1 cellular context compared by ENCODE assay signal in the genomic region with DNA sequence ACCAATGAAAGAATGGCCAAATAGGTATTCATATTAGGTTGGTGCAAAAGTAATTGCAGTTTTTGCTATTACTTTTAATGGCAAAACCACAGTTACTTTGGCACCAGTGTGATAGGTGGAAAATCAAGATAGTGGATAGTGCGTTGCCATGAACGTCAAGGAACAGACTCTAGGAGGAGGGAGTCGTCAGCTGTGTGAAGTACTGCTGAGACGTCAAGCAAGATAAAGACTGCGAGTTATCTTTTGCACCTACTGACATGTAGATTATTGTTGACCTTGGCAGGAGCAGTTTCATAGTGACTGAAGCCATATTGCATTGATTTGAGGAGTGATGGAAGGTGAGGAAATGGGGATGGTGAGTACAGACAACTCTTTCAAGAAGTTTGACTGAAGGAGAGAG.
TF ChIP-seq lines count a peak whose summit lies in the region.

No MANE protein-coding gene starts in this region.

TF ChIP-seq in K562, 482 proteins besides CTCF, POLR2A, EP300 and RAD21 (continued from another document):
- TF ChIP-seq, protein P1, sequence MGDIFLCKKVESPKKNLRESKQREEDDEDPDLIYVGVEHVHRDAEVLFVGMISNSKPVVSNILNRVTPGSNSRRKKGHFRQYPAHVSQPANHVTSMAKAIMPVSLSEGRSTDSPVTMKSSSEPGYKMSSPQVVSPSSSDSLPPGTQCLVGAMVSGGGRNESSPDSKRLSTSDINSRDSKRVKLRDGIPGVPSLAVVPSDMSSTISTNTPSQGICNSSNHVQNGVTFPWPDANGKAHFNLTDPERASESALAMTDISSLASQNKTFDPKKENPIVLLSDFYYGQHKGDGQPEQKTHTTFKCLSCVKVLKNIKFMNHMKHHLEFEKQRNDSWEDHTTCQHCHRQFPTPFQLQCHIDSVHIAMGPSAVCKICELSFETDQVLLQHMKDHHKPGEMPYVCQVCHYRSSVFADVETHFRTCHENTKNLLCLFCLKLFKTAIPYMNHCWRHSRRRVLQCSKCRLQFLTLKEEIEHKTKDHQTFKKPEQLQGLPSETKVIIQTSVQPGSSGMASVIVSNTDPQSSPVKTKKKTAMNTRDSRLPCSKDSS (IDR thresholded peaks at IDR 0.05; ENCODE audit: low read depth, partially characterized antibody): no peak
- TF ChIP-seq NCOA4 (IDR thresholded peaks at IDR 0.05; ENCODE audit: partially characterized antibody): no peak
- TF ChIP-seq SAFB (IDR thresholded peaks at IDR 0.05; ENCODE audit: borderline replicate concordance, low read depth, low read length): no peak
- TF ChIP-seq ESRRA (IDR thresholded peaks at IDR 0.05; ENCODE audit: borderline replicate concordance, low read depth): peak; percentile 43; the same call in 1 of the 2 replicates
- TF ChIP-seq SETDB1 (IDR thresholded peaks at IDR 0.05; ENCODE audit: low read length): no peak
- TF ChIP-seq, protein P2, sequence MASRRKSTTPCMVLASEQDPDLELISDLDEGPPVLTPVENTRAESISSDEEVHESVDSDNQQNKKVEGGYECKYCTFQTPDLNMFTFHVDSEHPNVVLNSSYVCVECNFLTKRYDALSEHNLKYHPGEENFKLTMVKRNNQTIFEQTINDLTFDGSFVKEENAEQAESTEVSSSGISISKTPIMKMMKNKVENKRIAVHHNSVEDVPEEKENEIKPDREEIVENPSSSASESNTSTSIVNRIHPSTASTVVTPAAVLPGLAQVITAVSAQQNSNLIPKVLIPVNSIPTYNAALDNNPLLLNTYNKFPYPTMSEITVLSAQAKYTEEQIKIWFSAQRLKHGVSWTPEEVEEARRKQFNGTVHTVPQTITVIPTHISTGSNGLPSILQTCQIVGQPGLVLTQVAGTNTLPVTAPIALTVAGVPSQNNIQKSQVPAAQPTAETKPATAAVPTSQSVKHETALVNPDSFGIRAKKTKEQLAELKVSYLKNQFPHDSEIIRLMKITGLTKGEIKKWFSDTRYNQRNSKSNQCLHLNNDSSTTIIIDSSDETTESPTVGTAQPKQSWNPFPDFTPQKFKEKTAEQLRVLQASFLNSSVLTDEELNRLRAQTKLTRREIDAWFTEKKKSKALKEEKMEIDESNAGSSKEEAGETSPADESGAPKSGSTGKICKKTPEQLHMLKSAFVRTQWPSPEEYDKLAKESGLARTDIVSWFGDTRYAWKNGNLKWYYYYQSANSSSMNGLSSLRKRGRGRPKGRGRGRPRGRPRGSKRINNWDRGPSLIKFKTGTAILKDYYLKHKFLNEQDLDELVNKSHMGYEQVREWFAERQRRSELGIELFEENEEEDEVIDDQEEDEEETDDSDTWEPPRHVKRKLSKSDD (conservative IDR thresholded peaks at IDR 0.05; ENCODE audit: low read length): no peak
- TF ChIP-seq RBM15 (IDR thresholded peaks at IDR 0.05; ENCODE audit: insufficient read depth, low read length): no peak
- no peak for TF ChIP-seq ETV6 (IDR thresholded peaks at IDR 0.05; ENCODE audit: borderline replicate concordance in 1 of 2, low read depth in 2 of 2, low read length in 1 of 2)
- TF ChIP-seq ETV6 (CRISPR knock-in tag; IDR thresholded peaks at IDR 0.05; ENCODE audit: borderline replicate concordance): no peak
- TF ChIP-seq YBX1 (IDR thresholded peaks at IDR 0.05): no peak
- no peak for TF ChIP-seq MAFK (IDR thresholded peaks at IDR 0.05; ENCODE audit: low read length)
- no peak for TF ChIP-seq KHSRP (IDR thresholded peaks at IDR 0.05)
- no peak for TF ChIP-seq XRCC3 (IDR thresholded peaks at IDR 0.05)
- TF ChIP-seq MED1 (CRISPR knock-in tag; IDR thresholded peaks at IDR 0.05; ENCODE audit: borderline replicate concordance): no peak
- TF ChIP-seq ZNF232 (CRISPR knock-in tag; IDR thresholded peaks at IDR 0.05): no peak
